1 cellular context compared by ENCODE assay signal in genomic region chr2:238399094-238399493, GRCh38.
A peak's percentile ranks its signal among the peaks of the same experiment; 100 is the strongest.
TF ChIP-seq lines count a peak whose summit lies in the region.

No MANE protein-coding gene starts in this region.

TF ChIP-seq in HepG2, 621 proteins besides CTCF, POLR2A, EP300 and RAD21 (continued from another document):
- TF ChIP-seq, protein P1, sequence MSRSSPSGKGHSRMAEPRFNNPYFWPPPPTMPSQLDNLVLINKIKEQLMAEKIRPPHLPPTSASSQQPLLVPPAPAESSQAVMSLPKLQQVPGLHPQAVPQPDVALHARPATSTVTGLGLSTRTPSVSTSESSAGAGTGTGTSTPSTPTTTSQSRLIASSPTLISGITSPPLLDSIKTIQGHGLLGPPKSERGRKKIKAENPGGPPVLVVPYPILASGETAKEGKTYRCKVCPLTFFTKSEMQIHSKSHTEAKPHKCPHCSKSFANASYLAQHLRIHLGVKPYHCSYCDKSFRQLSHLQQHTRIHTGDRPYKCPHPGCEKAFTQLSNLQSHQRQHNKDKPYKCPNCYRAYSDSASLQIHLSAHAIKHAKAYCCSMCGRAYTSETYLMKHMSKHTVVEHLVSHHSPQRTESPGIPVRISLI (CRISPR knock-in tag; IDR thresholded peaks at IDR 0.05; ENCODE audit: borderline replicate concordance) = peak; percentile 31; the same call in 1 of the 2 replicates
- peak; percentile 50; the same call in 1 of the 2 replicates for TF ChIP-seq NFE2L2 (IDR thresholded peaks at IDR 0.05; ENCODE audit: low read length)
- TF ChIP-seq, protein P2, sequence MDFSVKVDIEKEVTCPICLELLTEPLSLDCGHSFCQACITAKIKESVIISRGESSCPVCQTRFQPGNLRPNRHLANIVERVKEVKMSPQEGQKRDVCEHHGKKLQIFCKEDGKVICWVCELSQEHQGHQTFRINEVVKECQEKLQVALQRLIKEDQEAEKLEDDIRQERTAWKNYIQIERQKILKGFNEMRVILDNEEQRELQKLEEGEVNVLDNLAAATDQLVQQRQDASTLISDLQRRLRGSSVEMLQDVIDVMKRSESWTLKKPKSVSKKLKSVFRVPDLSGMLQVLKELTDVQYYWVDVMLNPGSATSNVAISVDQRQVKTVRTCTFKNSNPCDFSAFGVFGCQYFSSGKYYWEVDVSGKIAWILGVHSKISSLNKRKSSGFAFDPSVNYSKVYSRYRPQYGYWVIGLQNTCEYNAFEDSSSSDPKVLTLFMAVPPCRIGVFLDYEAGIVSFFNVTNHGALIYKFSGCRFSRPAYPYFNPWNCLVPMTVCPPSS (IDR thresholded peaks at IDR 0.05) = no peak
- TF ChIP-seq CENPX (CRISPR knock-in tag; IDR thresholded peaks at IDR 0.05) = no peak
- no peak for TF ChIP-seq ZNF720 (CRISPR knock-in tag; IDR thresholded peaks at IDR 0.05)
- no peak for TF ChIP-seq ZNF570 (CRISPR knock-in tag; IDR thresholded peaks at IDR 0.05; ENCODE audit: borderline replicate concordance)
- peak; percentile 36; the same call in 1 of the 2 replicates for TF ChIP-seq ISL2 (CRISPR knock-in tag; IDR thresholded peaks at IDR 0.05)
- TF ChIP-seq RFX5 (IDR thresholded peaks at IDR 0.05; ENCODE audit: low read depth, low read length) = no peak
- no peak for TF ChIP-seq CBX5 (CRISPR knock-in tag; IDR thresholded peaks at IDR 0.05; ENCODE audit: borderline replicate concordance)
TF ChIP-seq in HepG2: peak in this region for 3.
